ENCODE assay signal across 10 cellular contexts in the genomic region with DNA sequence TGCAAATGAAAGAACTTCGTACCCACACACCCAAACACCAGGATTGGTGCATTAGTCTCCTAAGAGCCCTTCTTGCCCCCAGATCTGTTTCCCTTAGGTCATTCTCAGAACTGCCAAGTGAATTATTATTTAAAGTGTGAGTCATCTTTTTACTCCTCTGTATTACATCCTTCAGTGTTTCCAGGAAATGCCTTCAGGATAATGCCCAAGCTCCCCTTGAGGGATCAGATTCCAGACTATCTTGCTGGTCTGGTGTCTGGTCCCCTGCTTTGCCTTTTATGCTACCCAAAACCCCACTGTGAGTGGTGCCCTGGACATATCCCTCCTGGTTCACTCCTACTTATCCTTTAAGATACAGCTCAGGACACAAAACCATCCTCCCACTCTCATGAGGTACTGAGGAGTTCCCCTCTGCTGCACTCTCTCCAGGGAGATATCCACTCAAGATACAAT. TPM values are rescaled to one million over a fixed set of nuclear protein-coding genes. Genes with fewer than 3 reads are reported as not detected.
A peak's percentile ranks its signal among the peaks of the same experiment; 100 is the strongest.
DNase-seq lines count a peak whose midpoint lies in the region; ATAC-seq and TF ChIP-seq lines count a peak whose summit lies in the region.
"Had no signal": no experiment of that assay in that cellular context is flagged by ENCODE, and none has a peak within 500 bp of the region (broad histone marks: within the 10 kb centered on the region; RNA-seq: fewer than 3 reads in every experiment).

No MANE protein-coding gene starts in this region.

- H2AK5ac ChIP-seq in mesendoderm (ENCODE audit: low read length) = no peak overlapping the region

- no peak overlapping the region for H4K8ac ChIP-seq in mesendoderm (ENCODE audit: low read depth, low read length)

- H2BK5ac ChIP-seq in mesendoderm (ENCODE audit: low read length) = no peak overlapping the region

- H3K36me3 Mint-ChIP-seq in endodermal cell (ENCODE audit: low read depth) = no peaks in the 10 kb centered on the region
- H3K36me3 Mint-ChIP-seq: IgD-negative memory B cell had no signal

- no peak overlapping the region for H3K4me3 Mint-ChIP-seq in endodermal cell
- H3K4me3 Mint-ChIP-seq: IgD-negative memory B cell had no signal

- H3K27me3 ChIP-seq in mesendoderm (ENCODE audit: insufficient read depth, low read length, poor library complexity) (no peaks in the 10 kb centered on the region), endodermal cell (ENCODE audit: control insufficient read depth, insufficient read depth, low read length, poor library complexity, severe bottlenecking) (no peaks in the 10 kb centered on the region)

- no peak overlapping the region for H3K18ac ChIP-seq in mesendoderm (ENCODE audit: low read length)

- in situ Hi-C loops in astrocyte of the cerebellum (cut with HindIII; ENCODE audit: low sequenced_read_pairs) = no loop called here

- H2BK120ac ChIP-seq in mesendoderm (ENCODE audit: low read depth, low read length) = no peak overlapping the region

- H2BK15ac ChIP-seq in mesendoderm (replicated peaks; ENCODE audit: low read depth) = no peak overlapping the region

- peaks cover 5% of the 10 kb centered on the region for H3K4me1 Mint-ChIP-seq in endodermal cell
- H3K4me1 Mint-ChIP-seq: IgD-negative memory B cell had no signal

- no peaks in the 10 kb centered on the region for H3K79me1 ChIP-seq in mesendoderm (ENCODE audit: low read length)

- no peak overlapping the region for H3K4ac ChIP-seq in mesendoderm (ENCODE audit: low read depth, low read length)

- H3K36me3 ChIP-seq in mesendoderm (ENCODE audit: control insufficient read depth, insufficient read depth, low read length) = no peaks in the 10 kb centered on the region
- H3K36me3 ChIP-seq in endodermal cell (ENCODE audit: control insufficient read depth, insufficient read depth, low read length) = no peaks in the 10 kb centered on the region

- H3K9ac ChIP-seq in mesendoderm (ENCODE audit: low read length) = no peak overlapping the region
- no peak overlapping the region for H3K9ac ChIP-seq in endodermal cell (ENCODE audit: extremely low read depth, low read length, poor library complexity, severe bottlenecking)

- H3K27ac Mint-ChIP-seq in endodermal cell = no peak overlapping the region
- H3K27ac Mint-ChIP-seq: IgD-negative memory B cell had no signal

- no peaks in the 10 kb centered on the region for H3K9me3 ChIP-seq in endodermal cell (ENCODE audit: control insufficient read depth, low read length)

- TF ChIP-seq CTCF in astrocyte of the cerebellum (IDR thresholded peaks at IDR 0.05; ENCODE audit: low read depth, low read length, missing control alignments) (no peak), endodermal cell (conservative IDR thresholded peaks at IDR 0.05) (no peak)

- no peak overlapping the region for H3K4me3 ChIP-seq in astrocyte of the cerebellum (ENCODE audit: low read depth, low read length)
- H3K4me3 ChIP-seq in mesendoderm (ENCODE audit: low read length) = no peak overlapping the region
- H3K4me3 ChIP-seq in endodermal cell (ENCODE audit: low read length) = no peak overlapping the region

- H4K5ac ChIP-seq in mesendoderm (ENCODE audit: low read length) = no peak overlapping the region

- H3K56ac ChIP-seq in mesendoderm (ENCODE audit: low read length) = no peak overlapping the region

- peaks cover 9% of the 10 kb centered on the region for H3K9me3 Mint-ChIP-seq in endodermal cell

- H3K4me1 ChIP-seq in mesendoderm (ENCODE audit: control insufficient read depth, low read depth, low read length) (no peaks in the 10 kb centered on the region), endodermal cell (ENCODE audit: control insufficient read depth, insufficient read depth, low read length) (no peaks in the 10 kb centered on the region)

- DNase-seq in EH (ENCODE audit: low read depth) = peak; percentile 80
- DNase-seq in astrocyte of the cerebellum (ENCODE audit: low read depth) = peak; percentile 13
- peak; percentile 37 for DNase-seq in mesendoderm
- DNase-seq in endodermal cell = no peak
- no peak for DNase-seq in Ammon's horn (ENCODE audit: low spot score)
- no peak for DNase-seq in stimulated activated CD4-positive, alpha-beta T cell treated with anti-CD3 and anti-CD28 coated beads, Interleukin-1b, Interleukin-23, amount 100 ng/mL, for 48 hours
- no peak for DNase-seq in activated gamma-delta T cell treated with Interleukin-2 at 50 U/mL for 16 hours
- DNase-seq: activated CD4-positive, alpha-beta T cell treated with anti-CD3 and anti-CD28 coated beads, Interleukin-2, amount 50 U/mL, for 48 hours had no signal

- no peak overlapping the region for H3K23ac ChIP-seq in mesendoderm (ENCODE audit: low read length)

- H3K4me2 ChIP-seq in mesendoderm (ENCODE audit: low read length) = no peak overlapping the region

- no peaks in the 10 kb centered on the region for H3K79me2 ChIP-seq in mesendoderm (ENCODE audit: control insufficient read depth, insufficient read depth, low read length)

- peak; percentile 85 for ATAC-seq in HG03097 (IDR thresholded peaks at IDR 0.05; ENCODE audit: low FRiP score, unreplicated experiment)

- no peaks in the 10 kb centered on the region for H3K27me3 Mint-ChIP-seq in endodermal cell (ENCODE audit: insufficient read depth)
- H3K27me3 Mint-ChIP-seq: IgD-negative memory B cell had no signal

- H3K27ac ChIP-seq in mesendoderm (ENCODE audit: low read depth, low read length) = no peak overlapping the region
- H3K27ac ChIP-seq in endodermal cell (ENCODE audit: low read depth, low read length) = no peak overlapping the region

- WGBS in mesendoderm (ENCODE audit: extremely low coverage, insufficient coverage, low lambda C conversion rate) = no CpG with 5 or more reads among the region's 1 CpG
- 64 to 100% methylated on average over 1 of the region's 1 CpG for WGBS in endodermal cell (ENCODE audit: insufficient coverage in 1 of 2, insufficient read length in 1 of 2), 2 experiments

RNA-seq across cellular contexts. Expression of a gene that starts 57.3 kb away (rescaled TPM):
- polyA plus RNA-seq in mesendoderm (2013, experiment 1 of 2) = 9.5 TPM
- polyA plus RNA-seq in mesendoderm (2013, experiment 2 of 2) = 9.3 TPM
- 10 to 100 TPM; 16.6 to 21.8 TPM for total RNA-seq in endodermal cell
- polyA plus RNA-seq in endodermal cell (2013, experiment 1 of 2) = 18.8 TPM
- 19.6 TPM for polyA plus RNA-seq in endodermal cell (2013, experiment 2 of 2)

RNA-seq across cellular contexts. Expression of a gene that starts 58.8 kb away (rescaled TPM):
- polyA plus RNA-seq in mesendoderm (2013, experiment 1 of 2) = 3.3 TPM
- polyA plus RNA-seq in mesendoderm (2013, experiment 2 of 2) = 3.2 TPM
- 10 to 100 TPM; 12.3 to 19.6 TPM for total RNA-seq in endodermal cell
- polyA plus RNA-seq in endodermal cell (2013, experiment 1 of 2) = 13.2 TPM
- 12.3 TPM for polyA plus RNA-seq in endodermal cell (2013, experiment 2 of 2)

Comparison
In these comparisons a context has a peak if more than half of its experiments do, and no peak if none do; other contexts are left out.
1. DNase-seq: peak in EH (single experiment), astrocyte of the cerebellum (single experiment) and mesendoderm (single experiment); none in endodermal cell (single experiment), Ammon's horn (single experiment), stimulated activated CD4-positive, alpha-beta T cell treated with anti-CD3 and anti-CD28 coated beads, Interleukin-1b, Interleukin-23, amount 100 ng/mL, for 48 hours (single experiment) and activated gamma-delta T cell treated with Interleukin-2 at 50 U/mL for 16 hours (single experiment).